In genomic region chr12:95624544-95624943, GRCh38 we compare ENCODE assay signal across 1 cellular context.
TF ChIP-seq lines count a peak whose summit lies in the region.

No MANE protein-coding gene starts in this region.

TF ChIP-seq in GM23338, 12 proteins besides CTCF, POLR2A, EP300 and RAD21 (continued from another document):
- no peak for TF ChIP-seq ZNF462 (CRISPR knock-in tag; IDR thresholded peaks at IDR 0.05)
- TF ChIP-seq STAT1 (IDR thresholded peaks at IDR 0.05; ENCODE audit: unreplicated experiment), result no peak
- TF ChIP-seq REST (IDR thresholded peaks at IDR 0.05; ENCODE audit: unreplicated experiment), result no peak
- no peak for TF ChIP-seq NANOG (IDR thresholded peaks at IDR 0.05; ENCODE audit: borderline replicate concordance)
- TF ChIP-seq ZNF331 (CRISPR knock-in tag; IDR thresholded peaks at IDR 0.05; ENCODE audit: low read depth), result no peak
- TF ChIP-seq JUNB (IDR thresholded peaks at IDR 0.05; ENCODE audit: unreplicated experiment), result no peak
- TF ChIP-seq EZH2phosphoT487 (IDR thresholded peaks at IDR 0.05; ENCODE audit: unreplicated experiment), result no peak
- TF ChIP-seq ZNF114 (CRISPR knock-in tag; IDR thresholded peaks at IDR 0.05), result no peak
- no peak for TF ChIP-seq EZH2 (IDR thresholded peaks at IDR 0.05; ENCODE audit: low read depth, unreplicated experiment)
- TF ChIP-seq POLR2AphosphoS5 (IDR thresholded peaks at IDR 0.05; ENCODE audit: low read depth), result no peak
